ENCODE assay signal across 26 cellular contexts in genomic region chr5:133702773-133703770, GRCh38.
DNase-seq lines count a peak whose midpoint lies in the region; ATAC-seq and TF ChIP-seq lines count a peak whose summit lies in the region.
"Had no signal": no experiment of that assay in that cellular context is flagged by ENCODE, and none has a peak within 500 bp of the region (broad histone marks: within the 10 kb centered on the region; RNA-seq: fewer than 3 reads in every experiment).

No MANE protein-coding gene starts in this region.

- ATAC-seq in Panc1: peak; percentile 58; the same call in 1 of the 2 replicates
- ATAC-seq: HepG2, K562 had no signal

- H3K4me3 ChIP-seq in Panc1 (ENCODE audit: low read depth in 2 of 2, low read length in 2 of 2) (no peak overlapping the region), neuronal stem cell (ENCODE audit: low read length in 2 of 2) (no peak overlapping the region), uterus (no peak overlapping the region)
- H3K4me3 ChIP-seq: K562, PC-9, SJSA1 had no signal

- H3K9me3 ChIP-seq in Panc1 (ENCODE audit: control insufficient read depth, insufficient read depth, low read depth, low read length) (no peaks in the 10 kb centered on the region), neuronal stem cell (replicated peaks in 1 of 2; ENCODE audit: control insufficient read depth in 2 of 2, insufficient read depth in 1 of 2, low read depth in 1 of 2, low read length in 2 of 2) (no peaks in the 10 kb centered on the region), uterus (no peaks in the 10 kb centered on the region)
- H3K9me3 ChIP-seq: SJSA1 had no signal

- H3K27ac Mint-ChIP-seq in brain (peak overlapping the region in 3 of 5 experiments; percentile 12 to 46 (median 39)), type B pancreatic cell (no peak overlapping the region), nephron progenitor cell (no peak overlapping the region)
- H3K27ac Mint-ChIP-seq: B cell, CD14-positive monocyte had no signal

- DNase-seq in Panc1 (ENCODE audit: low read depth, low spot score) (no peak), neuronal stem cell (ENCODE audit: low spot score) (no peak), type B pancreatic cell (ENCODE audit: extremely low spot score, unreplicated experiment) (peak; percentile 42), uterus (no peak), 8988T (no peak), nephron progenitor cell (no peak)
- DNase-seq: Calu3; DMS153; DND-41; Kasumi-1; NCI-H1092 treated with DMSO at 0.1 percent for 48 hours; NCI-H1436 treated with DMSO at 0.1 percent for 48 hours; NCI-H1930; NCI-H2107; NCI-H524; NCI-H748 treated with DMSO at 0.1 percent for 48 hours; NK-92 treated with Interleukin-12 subunit alpha and Interleukin-12 subunit beta, amount 100 ng/mL, for 24 hours; PC-9; Right ventricle myocardium superior; RPMI8226 had no signal

- no peak overlapping the region for H2AK5ac ChIP-seq in neuronal stem cell (ENCODE audit: low read depth, low read length)

- H3K4me1 ChIP-seq in Panc1 (ENCODE audit: control insufficient read depth, insufficient read depth, low read length): no peaks in the 10 kb centered on the region
- peaks cover 0 to 4% of the 10 kb centered on the region in 2 donors for H3K4me1 ChIP-seq in neuronal stem cell (ENCODE audit: control insufficient read depth in 2 of 2, insufficient read depth in 1 of 2, low read depth in 1 of 2, low read length in 2 of 2)
- no peaks in the 10 kb centered on the region for H3K4me1 ChIP-seq in uterus

- no peak overlapping the region for H3K4ac ChIP-seq in neuronal stem cell (ENCODE audit: low read length)

- intact Hi-C loops in Panc1 (cut with micrococcal nuclease; ENCODE audit: unreplicated experiment) (no loop called here), uterus (cut with DNase I; ENCODE audit: low total_unique reads) (no loop called here)

- no peak overlapping the region for H2BK12ac ChIP-seq in neuronal stem cell (ENCODE audit: low read length)

- no peaks in the 10 kb centered on the region for H3K36me3 ChIP-seq in Panc1 (ENCODE audit: control insufficient read depth, insufficient read depth, low read length)
- no peaks in the 10 kb centered on the region for H3K36me3 ChIP-seq in neuronal stem cell (replicated peaks in 1 of 2; ENCODE audit: control insufficient read depth in 2 of 2, insufficient read depth in 2 of 2, low read length in 2 of 2)
- no peaks in the 10 kb centered on the region for H3K36me3 ChIP-seq in uterus
- H3K36me3 ChIP-seq: SJSA1 had no signal

- H2AFZ ChIP-seq in neuronal stem cell (ENCODE audit: low read length): no peak overlapping the region
- H2AFZ ChIP-seq: PC-9 had no signal

- no peaks in the 10 kb centered on the region for H3K79me1 ChIP-seq in neuronal stem cell (ENCODE audit: low read depth, low read length)

- H3K27ac ChIP-seq in Panc1 (ENCODE audit: low read length) (no peak overlapping the region), neuronal stem cell (replicated peaks; ENCODE audit: low read length) (no peak overlapping the region), uterus (no peak overlapping the region)
- H3K27ac ChIP-seq: PC-9, SJSA1 had no signal

- H3K27me3 Mint-ChIP-seq in brain: no peaks in the 10 kb centered on the region
- H3K27me3 Mint-ChIP-seq in type B pancreatic cell: peaks cover 9% of the 10 kb centered on the region
- H3K27me3 Mint-ChIP-seq in nephron progenitor cell (ENCODE audit: low read depth, poor library complexity): peaks cover 29% of the 10 kb centered on the region
- H3K27me3 Mint-ChIP-seq: B cell had no signal

- H3K4me3 Mint-ChIP-seq in brain: no peak overlapping the region
- H3K4me3 Mint-ChIP-seq in type B pancreatic cell: no peak overlapping the region
- H3K4me3 Mint-ChIP-seq in nephron progenitor cell: no peak overlapping the region
- H3K4me3 Mint-ChIP-seq: B cell, CD14-positive monocyte had no signal

- no peak overlapping the region for H4K8ac ChIP-seq in neuronal stem cell (ENCODE audit: low read depth, low read length)

- H3K4me1 Mint-ChIP-seq in brain (peaks cover 38% of the 10 kb centered on the region), type B pancreatic cell (ENCODE audit: unreplicated experiment) (peaks cover 10% of the 10 kb centered on the region), nephron progenitor cell (peaks cover under 1% of the 10 kb centered on the region)
- H3K4me1 Mint-ChIP-seq: CD14-positive monocyte had no signal

- no peak for TF ChIP-seq POLR2A in uterus (IDR thresholded peaks at IDR 0.05)

- H2BK5ac ChIP-seq in neuronal stem cell (ENCODE audit: low read length): no peak overlapping the region

- WGBS in neuronal stem cell (ENCODE audit: extremely low coverage in 2 of 2, insufficient read length in 2 of 2, insufficient replicate concordance in 1 of 2), 2 donors: no CpG with 5 or more reads among the region's 15 CpGs

- H3K27me3 ChIP-seq in Panc1 (ENCODE audit: control insufficient read depth, insufficient read depth, low read length): no peaks in the 10 kb centered on the region; the same call in 1 of the 2 replicates
- H3K27me3 ChIP-seq in neuronal stem cell (ENCODE audit: control insufficient read depth in 3 of 3, insufficient read depth in 3 of 3, low read depth in 1 of 3, low read length in 3 of 3): no peaks in the 10 kb centered on the region
- no peaks in the 10 kb centered on the region for H3K27me3 ChIP-seq in uterus
- H3K27me3 ChIP-seq: SJSA1 had no signal

- H4K91ac ChIP-seq in neuronal stem cell (ENCODE audit: low read depth, low read length, poor library complexity): no peak overlapping the region

- no peak overlapping the region for H3K23ac ChIP-seq in neuronal stem cell (ENCODE audit: low read depth, low read length, poor library complexity)

- TF ChIP-seq CTCF in Panc1 (IDR thresholded peaks at IDR 0.05) (no peak), brain (conservative IDR thresholded peaks at IDR 0.05) (no peak), type B pancreatic cell (conservative IDR thresholded peaks at IDR 0.05) (no peak), uterus (IDR thresholded peaks at IDR 0.05) (no peak), nephron progenitor cell (IDR thresholded peaks at IDR 0.05) (no peak)

- no TSS peak for BruUV-seq in Panc1 (replicated peaks; lab: Mats Ljungman, UMichigan)

- no peak overlapping the region for H2BK120ac ChIP-seq in neuronal stem cell (ENCODE audit: low read depth, low read length)

- H3K36me3 Mint-ChIP-seq in brain: no peaks in the 10 kb centered on the region
- H3K36me3 Mint-ChIP-seq in type B pancreatic cell: no peaks in the 10 kb centered on the region
- no peaks in the 10 kb centered on the region for H3K36me3 Mint-ChIP-seq in nephron progenitor cell (ENCODE audit: low read depth)
- H3K36me3 Mint-ChIP-seq: CD14-positive monocyte had no signal

- peaks cover 0 to 6% (median 0%) of the 10 kb centered on the region in 5 experiments for H3K9me3 Mint-ChIP-seq in brain
- H3K9me3 Mint-ChIP-seq in type B pancreatic cell: peaks cover 7% of the 10 kb centered on the region
- no peaks in the 10 kb centered on the region for H3K9me3 Mint-ChIP-seq in nephron progenitor cell

- POLR2A ChIA-PET in Panc1 (lab: Charles Lee): no interaction called here

- no peak overlapping the region for H2BK15ac ChIP-seq in neuronal stem cell (ENCODE audit: low read length)

- in situ Hi-C loops in Panc1 (cut with HindIII; ENCODE audit: low pct_unique_long_range_greater_than_20kb, low sequenced_read_pairs): no loop called here

- peak overlapping the region; percentile 72 for H3K18ac ChIP-seq in neuronal stem cell (ENCODE audit: low read length)

- peak overlapping the region; percentile 2 for H3K9ac ChIP-seq in neuronal stem cell (ENCODE audit: low read depth, low read length, poor library complexity)

- H3K4me2 ChIP-seq in neuronal stem cell (ENCODE audit: insufficient read depth, low read length, poor library complexity, severe bottlenecking): no peak overlapping the region
- H3K4me2 ChIP-seq: PC-9 had no signal

- H3K14ac ChIP-seq in neuronal stem cell (ENCODE audit: low read length): no peak overlapping the region

- CTCF ChIA-PET in Panc1 (lab: Charles Lee): no interaction called here

Comparison
In these comparisons a context has a peak if more than half of its experiments do, and no peak if none do; other contexts are left out.
1. H3K27ac Mint-ChIP-seq: peak in brain (3 of 5); none in type B pancreatic cell (single experiment) and nephron progenitor cell (single experiment).